ENCODE assay signal across 8 cellular contexts in genomic region chr1:2414297-2414958, GRCh38. TPM values are rescaled to one million over a fixed set of nuclear protein-coding genes. Genes with fewer than 3 reads are reported as not detected.
DNase-seq lines count a peak whose midpoint lies in the region; ATAC-seq and TF ChIP-seq lines count a peak whose summit lies in the region.

No MANE protein-coding gene starts in this region.

- H3K79me2 ChIP-seq in Karpas-422 (ENCODE audit: low read length), result peaks cover 10% of the 10 kb centered on the region

- no peaks in the 10 kb centered on the region for H3K9me3 ChIP-seq in Karpas-422 (ENCODE audit: low read length)
- peaks cover 3% of the 10 kb centered on the region; the same call in 1 of the 2 replicates for H3K9me3 ChIP-seq in SJSA1 (replicated peaks)
- no peaks in the 10 kb centered on the region for H3K9me3 ChIP-seq in thoracic aorta

- peaks cover 21% of the 10 kb centered on the region for H3K4me1 Mint-ChIP-seq in osteocyte (ENCODE audit: unreplicated experiment)

- peaks cover 39% of the 10 kb centered on the region for H3K4me1 ChIP-seq in Karpas-422 (ENCODE audit: low read length)
- peaks cover 28% of the 10 kb centered on the region for H3K4me1 ChIP-seq in SJSA1 (replicated peaks)
- peaks cover 13 to 28% of the 10 kb centered on the region in 2 donors for H3K4me1 ChIP-seq in thoracic aorta (ENCODE audit: control insufficient read depth in 1 of 2, low read depth in 2 of 2)

- H3K9me3 Mint-ChIP-seq in osteocyte (ENCODE audit: unreplicated experiment), result no peaks in the 10 kb centered on the region

- peaks cover 4% of the 10 kb centered on the region for H3K27me3 Mint-ChIP-seq in osteocyte (ENCODE audit: unreplicated experiment)

- TF ChIP-seq CTCF in osteocyte (IDR thresholded peaks at IDR 0.05) (peak; percentile 95), thoracic aorta (IDR thresholded peaks at IDR 0.05) (peak; percentile 92)

- peaks cover 1% of the 10 kb centered on the region for H3K36me3 Mint-ChIP-seq in osteocyte (ENCODE audit: unreplicated experiment)

- no peaks in the 10 kb centered on the region for H3K9me2 ChIP-seq in Karpas-422 (replicated peaks; ENCODE audit: insufficient read depth, low read length)

- peak overlapping the region; percentile 96 for H3K4me2 ChIP-seq in Karpas-422 (ENCODE audit: low read depth, low read length, poor library complexity, severe bottlenecking)

- H3K4me3 Mint-ChIP-seq in osteocyte (ENCODE audit: unreplicated experiment), result peak overlapping the region; percentile 55

- H3K36me3 ChIP-seq in Karpas-422 (ENCODE audit: insufficient read depth, low read length), result no peaks in the 10 kb centered on the region
- H3K36me3 ChIP-seq in SJSA1, result peaks cover 12% of the 10 kb centered on the region
- H3K36me3 ChIP-seq in thoracic aorta, result no peaks in the 10 kb centered on the region

- H3K27ac ChIP-seq in Karpas-422 (ENCODE audit: low read length) (peak overlapping the region; percentile 90), SJSA1 (no peak overlapping the region), thoracic aorta (no peak overlapping the region)

- no peak for ATAC-seq in thoracic aorta (ENCODE audit: insufficient number of reproducible peaks, low FRiP score, low read depth)
- no peak for ATAC-seq in HG03039 (IDR thresholded peaks at IDR 0.05; ENCODE audit: unreplicated experiment)

- no peak overlapping the region for H2AFZ ChIP-seq in Karpas-422 (ENCODE audit: low read length)

- H3K4me3 ChIP-seq in Karpas-422 (ENCODE audit: low read length) (peak overlapping the region; percentile 98), SJSA1 (no peak overlapping the region), thoracic aorta (peak overlapping the region; percentile 37)

- peak; percentile 58 for DNase-seq in DMS79 (lab: John Stamatoyannopoulos, UW)
- DNase-seq in Karpas-422, result peak; percentile 89
- DNase-seq in SJSA1 (ENCODE audit: low read depth in 1 of 2, low spot score in 2 of 2), result peak; percentile 63 to 71
- DNase-seq in activated gamma-delta T cell treated with anti-CD3 and anti-CD28 coated beads, Interleukin-2, amount 50 U/mL, for 16 hours (ENCODE audit: low read depth), result peak; percentile 70
- peak; percentile 64 for DNase-seq in globus pallidus (ENCODE audit: low spot score)
- DNase-seq in osteocyte (ENCODE audit: extremely low spot score, unreplicated experiment), result no peak
- DNase-seq in thoracic aorta (ENCODE audit: low spot score), result no peak

- H3K9ac ChIP-seq in Karpas-422 (ENCODE audit: low read length), result peak overlapping the region; percentile 100

- H3K27me3 ChIP-seq in Karpas-422 (ENCODE audit: low read length), result no peaks in the 10 kb centered on the region
- H3K27me3 ChIP-seq in SJSA1 (replicated peaks), result peaks cover 12% of the 10 kb centered on the region
- H3K27me3 ChIP-seq in thoracic aorta (replicated peaks; ENCODE audit: insufficient read depth), result no peaks in the 10 kb centered on the region

- peaks cover 3% of the 10 kb centered on the region; the same call in 1 of the 2 replicates for H4K20me1 ChIP-seq in Karpas-422 (ENCODE audit: insufficient read depth, low read depth, low read length)

- peak overlapping the region; percentile 47 for H3K27ac Mint-ChIP-seq in osteocyte (ENCODE audit: unreplicated experiment)

RNA-seq across cellular contexts. Expression of gene PEX10, which starts 2.1 kb away (rescaled TPM):
- 21.4 and 32.4 TPM in 2 replicates for total RNA-seq in Karpas-422 (2014; rRNA removed; shearing (Covaris generic); ENCODE audit: low replicate concordance)
- 29.3 and 37.3 TPM in 2 replicates for total RNA-seq in SJSA1 (2014; rRNA removed; shearing (Covaris generic))
- total RNA-seq in osteocyte (23.1 and 25.6 TPM in 2 replicates), thoracic aorta (10 to 100 TPM; 12.1 to 27.9 TPM)

RNA-seq across cellular contexts. Expression of gene RER1, which starts 22.8 kb away (rescaled TPM):
- total RNA-seq in Karpas-422 (2014; rRNA removed; shearing (Covaris generic); ENCODE audit: low replicate concordance), result 57.2 and 108 TPM in 2 replicates
- total RNA-seq in SJSA1 (2014; rRNA removed; shearing (Covaris generic)), result 90.3 and 269 TPM in 2 replicates
- total RNA-seq in osteocyte, result 144 and 147 TPM in 2 replicates
- 10 to 100 TPM; 68.6 to 76.3 TPM for total RNA-seq in thoracic aorta

RNA-seq across cellular contexts. Expression of gene MORN1, which starts 23.1 kb away (rescaled TPM):
- 6.2 and 9.8 TPM in 2 replicates for total RNA-seq in Karpas-422 (2014; rRNA removed; shearing (Covaris generic); ENCODE audit: low replicate concordance)
- total RNA-seq in SJSA1 (2014; rRNA removed; shearing (Covaris generic)), result 2.3 and 5.0 TPM in 2 replicates
- total RNA-seq in osteocyte, result 10.9 and 12.7 TPM in 2 replicates
- 10 to 100 TPM in 1 of 2 donors, 1 to 10 TPM in 1; 7.1 to 13.8 TPM for total RNA-seq in thoracic aorta

Comparison
In these comparisons a context has a peak if more than half of its experiments do, and no peak if none do; other contexts are left out.
1. DNase-seq: peak in DMS79 (single experiment), Karpas-422 (single experiment), SJSA1 (2 of 2), activated gamma-delta T cell treated with anti-CD3 and anti-CD28 coated beads, Interleukin-2, amount 50 U/mL, for 16 hours (single experiment) and globus pallidus (single experiment); none in osteocyte (single experiment) and thoracic aorta (single experiment).